14 cellular contexts compared by ENCODE assay signal in the genomic region with DNA sequence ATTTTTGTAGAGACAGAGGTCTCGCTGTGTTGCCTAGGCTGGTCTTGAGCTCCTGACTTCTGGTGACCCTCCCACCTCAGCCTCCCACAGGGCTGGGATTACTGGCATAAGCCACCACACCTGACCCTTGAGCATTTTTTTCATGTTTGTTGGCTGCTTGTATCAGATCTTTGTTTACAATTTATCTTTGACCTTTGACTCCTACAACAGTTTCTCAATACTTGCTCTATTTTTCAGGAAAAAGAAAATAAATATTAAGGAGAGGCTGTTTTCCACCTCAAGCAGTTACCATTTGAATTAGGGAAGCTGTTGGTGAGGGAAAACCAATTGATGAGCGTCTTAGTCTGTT.
"Had no signal": no experiment of that assay in that cellular context is flagged by ENCODE, and none has a peak within 500 bp of the region (broad histone marks: within the 10 kb centered on the region; RNA-seq: fewer than 3 reads in every experiment).

No MANE protein-coding gene starts in this region.

- DNase-seq: activated CD4-positive, alpha-beta T cell treated with anti-CD3 and anti-CD28 coated beads, Interleukin-2, amount 50 U/mL, for 1 hour; activated CD4-positive, CD25-positive, alpha-beta regulatory T cell; activated gamma-delta T cell; activated naive CD8-positive, alpha-beta T cell treated with anti-CD3 and anti-CD28 coated beads, Interleukin-2, amount 10 ng/mL, durations not matched to agents 7 days and 5 days; activated T-cell treated with anti-CD3 and anti-CD28 coated beads, Interleukin-2, amount 50 U/mL, for 1 hour; aorta; kidney glomerular epithelial cell; naive thymus-derived CD4-positive, alpha-beta T cell; retina; T-helper 17 cell; uterus had no signal

- H3K27ac ChIP-seq: gastroesophageal sphincter, uterus had no signal

- H3K27me3 ChIP-seq: gastroesophageal sphincter, uterus had no signal

- H3K9me3 Mint-ChIP-seq: activated naive CD8-positive, alpha-beta T cell treated with anti-CD3 and anti-CD28 coated beads, Interleukin-2, amount 10 ng/mL, durations not matched to agents 7 days and 5 days had no signal

- H3K4me1 ChIP-seq: uterus had no signal

- H3K27me3 Mint-ChIP-seq: activated naive CD8-positive, alpha-beta T cell treated with anti-CD3 and anti-CD28 coated beads, Interleukin-2, amount 10 ng/mL, durations not matched to agents 7 days and 5 days; naive thymus-derived CD4-positive, alpha-beta T cell; T-helper 17 cell had no signal

- H3K27ac Mint-ChIP-seq: activated naive CD8-positive, alpha-beta T cell treated with anti-CD3 and anti-CD28 coated beads, Interleukin-2, amount 10 ng/mL, durations not matched to agents 7 days and 5 days; naive thymus-derived CD4-positive, alpha-beta T cell; T-helper 17 cell had no signal

- H3K4me3 Mint-ChIP-seq: activated naive CD8-positive, alpha-beta T cell treated with anti-CD3 and anti-CD28 coated beads, Interleukin-2, amount 10 ng/mL, durations not matched to agents 7 days and 5 days; naive thymus-derived CD4-positive, alpha-beta T cell; T-helper 17 cell had no signal

- H3K9me3 ChIP-seq: gastroesophageal sphincter, uterus had no signal

- H3K4me3 ChIP-seq: gastroesophageal sphincter, lung, skin epidermis, uterus had no signal

- H3K36me3 ChIP-seq: uterus had no signal

- ATAC-seq: gastroesophageal sphincter; naive thymus-derived CD4-positive, alpha-beta T cell; T-helper 17 cell had no signal
